8 cellular contexts compared by ENCODE assay signal in the genomic region with DNA sequence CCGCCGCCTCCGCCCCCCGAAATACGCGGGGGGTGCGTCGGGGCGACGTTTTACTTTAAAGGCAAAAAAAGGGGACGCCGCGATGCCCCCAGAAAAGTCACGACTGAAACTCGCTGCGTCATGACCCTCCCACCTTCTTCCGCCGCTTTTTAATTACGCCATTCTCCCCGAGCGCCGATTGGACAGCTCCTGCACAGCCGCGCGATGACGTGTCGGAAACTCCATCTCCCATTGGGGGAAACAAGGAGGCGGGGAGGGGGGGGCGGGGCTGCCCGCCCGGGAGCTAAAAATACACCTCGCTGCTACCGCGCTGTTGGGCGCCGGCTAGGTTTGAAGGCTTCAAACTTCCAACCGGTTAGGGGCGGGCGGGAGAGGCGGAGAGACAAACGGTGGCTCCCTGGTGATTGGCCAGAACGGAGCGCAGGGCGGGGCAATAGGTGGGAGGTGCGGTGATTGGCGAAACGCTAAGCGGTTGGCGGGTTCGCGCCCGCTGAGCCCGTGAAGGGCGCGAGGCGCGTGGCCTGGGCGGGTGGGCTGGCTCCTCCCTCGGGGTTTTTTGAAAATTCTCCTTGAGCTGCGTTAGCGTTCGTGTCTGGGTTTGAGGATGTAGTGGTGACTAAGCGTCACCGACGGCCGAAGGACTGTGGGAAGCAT. TPM values are rescaled to one million over a fixed set of nuclear protein-coding genes. Genes with fewer than 3 reads are reported as not detected.
DNase-seq lines count a peak whose midpoint lies in the region; ATAC-seq, FAIRE-seq and TF ChIP-seq lines count a peak whose summit lies in the region.

A gene with protein sequence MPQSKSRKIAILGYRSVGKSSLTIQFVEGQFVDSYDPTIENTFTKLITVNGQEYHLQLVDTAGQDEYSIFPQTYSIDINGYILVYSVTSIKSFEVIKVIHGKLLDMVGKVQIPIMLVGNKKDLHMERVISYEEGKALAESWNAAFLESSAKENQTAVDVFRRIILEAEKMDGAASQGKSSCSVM (minus strand): TSS at position 131 of the 654 bp plus-strand sequence. CDS start 384 bp downstream, outside the sequence.

- H3K36me3 ChIP-seq in left ventricle myocardium inferior: no peaks in the 10 kb centered on the region

- ATAC-seq in HG02870 (IDR thresholded peaks at IDR 0.05; ENCODE audit: unreplicated experiment): peak; percentile 75

- H3K27ac ChIP-seq in left ventricle myocardium inferior (replicated peaks): peak within 1 kb of the TSS; percentile 99

- peak within 1 kb of the TSS; percentile 99 for H3K27ac Mint-ChIP-seq in progenitor cell of endocrine pancreas

- peak; percentile 86 for DNase-seq in GM12892 (ENCODE audit: insufficient read length)
- peak; percentile 93 for DNase-seq in NCI-H146 treated with DMSO at 0.1 percent for 48 hours (lab: John Stamatoyannopoulos, UW; ENCODE audit: unreplicated experiment)
- DNase-seq in amniotic stem cell (lab: John Stamatoyannopoulos, UW): peak; percentile 99
- DNase-seq in left ventricle myocardium inferior: peak; percentile 99
- DNase-seq in progenitor cell of endocrine pancreas (ENCODE audit: low spot score, unreplicated experiment): peak; percentile 91
- peak; percentile 99 for DNase-seq in ureter (ENCODE audit: low spot score)

- TF ChIP-seq POLR2A in GM12892 (IDR thresholded peaks at IDR 0.05; ENCODE audit: low read depth, low read length): no peak

- TF ChIP-seq CTCF in left ventricle myocardium inferior (IDR thresholded peaks at IDR 0.05; ENCODE audit: borderline replicate concordance): no peak
- TF ChIP-seq CTCF in progenitor cell of endocrine pancreas (IDR thresholded peaks at IDR 0.05; ENCODE audit: unreplicated experiment): no peak

- H3K4me3 ChIP-seq in left ventricle myocardium inferior: peak within 1 kb of the TSS; percentile 77

- no peaks in the 10 kb centered on the region for H3K27me3 ChIP-seq in left ventricle myocardium inferior (ENCODE audit: low read depth)

- peaks cover 47% of the 10 kb centered on the region for H3K4me1 ChIP-seq in left ventricle myocardium inferior

- H3K9me3 ChIP-seq in left ventricle myocardium inferior (replicated peaks): no peaks in the 10 kb centered on the region

- intact Hi-C loops in T-helper 1 cell treated with Interleukin-12 subunit alpha and Interleukin-12 subunit beta and Interleukin-4 antibody, amounts not matched to agents 30 ng/mL and 1 ng/mL, for 36 hours (cut with micrococcal nuclease): loop anchor here (1.0 to 5.0 kb wide), 18 partner anchors 49 to 1198 kb away; a partner anchor contains a TSS
- intact Hi-C loops in left ventricle myocardium inferior (cut with micrococcal nuclease): loop anchor here (5.0 kb wide), 1 partner anchor 58 kb away; no protein-coding TSS in a partner anchor

- H3K27me3 Mint-ChIP-seq in progenitor cell of endocrine pancreas: no peaks in the 10 kb centered on the region

- FAIRE-seq in GM12892 (lab: Jason Lieb, UNC): peak; percentile 91

- peaks cover 4% of the 10 kb centered on the region for H3K36me3 Mint-ChIP-seq in progenitor cell of endocrine pancreas (ENCODE audit: insufficient read depth)

- H3K4me1 Mint-ChIP-seq in progenitor cell of endocrine pancreas (ENCODE audit: low read depth): peaks cover 22% of the 10 kb centered on the region

- peak within 1 kb of the TSS; percentile 91 for H3K4me3 Mint-ChIP-seq in progenitor cell of endocrine pancreas (ENCODE audit: low read depth)

- H3K9me3 Mint-ChIP-seq in progenitor cell of endocrine pancreas (ENCODE audit: low read depth): no peaks in the 10 kb centered on the region

RNA-seq across cellular contexts. Expression of the gene that starts here (rescaled TPM):
- polyA plus RNA-seq in GM12892 (2012; ENCODE audit: missing spikeins): 41.4 TPM
- total RNA-seq in T-helper 1 cell treated with Interleukin-12 subunit alpha and Interleukin-12 subunit beta and Interleukin-4 antibody, amounts not matched to agents 30 ng/mL and 1 ng/mL, for 36 hours: 62.4 and 68.3 TPM in 2 replicates
- total RNA-seq in left ventricle myocardium inferior (113 TPM), progenitor cell of endocrine pancreas (71.7 and 78.8 TPM in 2 replicates), ureter (95.2 TPM)

Comparison
In these comparisons a context has a peak if more than half of its experiments do, and no peak if none do; other contexts are left out.
1. Peak in every context shown above with its lines: DNase-seq, ATAC-seq, H3K4me3 ChIP-seq and H3K27ac ChIP-seq.